Comparison of ENCODE assay signal across 23 cellular contexts in the genomic region with DNA sequence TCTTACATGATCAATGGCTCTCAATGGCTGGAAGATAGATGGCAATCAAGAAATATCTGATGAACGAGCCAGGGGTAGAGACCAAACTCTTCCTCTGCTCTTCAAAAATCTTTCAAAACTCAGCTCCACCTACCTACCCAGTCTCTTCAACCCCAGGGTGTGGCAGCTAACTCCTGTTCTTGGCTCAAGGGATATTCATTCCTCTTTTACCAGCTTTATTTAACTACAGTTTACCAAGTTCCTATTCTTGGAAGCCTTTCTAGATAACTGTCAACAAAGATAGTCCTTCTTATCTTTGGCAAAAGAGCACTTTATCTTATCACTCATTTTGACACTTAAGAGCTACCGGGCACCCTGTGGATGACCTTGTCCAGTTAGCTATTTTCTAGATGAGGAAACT. TPM values are rescaled to one million over a fixed set of nuclear protein-coding genes. Genes with fewer than 3 reads are reported as not detected.
A peak's percentile ranks its signal among the peaks of the same experiment; 100 is the strongest.
DNase-seq lines count a peak whose midpoint lies in the region; ATAC-seq and TF ChIP-seq lines count a peak whose summit lies in the region.
"Had no signal": no experiment of that assay in that cellular context is flagged by ENCODE, and none has a peak within 500 bp of the region (broad histone marks: within the 10 kb centered on the region; RNA-seq: fewer than 3 reads in every experiment).

No MANE protein-coding gene starts in this region.

- TF ChIP-seq CTCF in Caco-2 (IDR thresholded peaks at IDR 0.05; ENCODE audit: insufficient read depth in 1 of 2, low read depth in 1 of 2, low read length in 1 of 2, severe bottlenecking in 1 of 2, unreplicated experiment in 1 of 2) (no peak), endodermal cell (conservative IDR thresholded peaks at IDR 0.05) (no peak), mucosa of descending colon (IDR thresholded peaks at IDR 0.05) (no peak), Calu3 (IDR thresholded peaks at IDR 0.05; ENCODE audit: unreplicated experiment) (no peak), uterus (IDR thresholded peaks at IDR 0.05) (no peak)

- BruUV-seq in Caco-2 (replicated peaks; lab: Mats Ljungman, UMichigan) (no TSS peak), Calu3 (replicated peaks; lab: Mats Ljungman, UMichigan) (no TSS peak)

- no peak overlapping the region for H3K27ac ChIP-seq in CD4-positive, alpha-beta memory T cell (ENCODE audit: low read depth, low read length)
- H3K27ac ChIP-seq in endodermal cell (ENCODE audit: low read depth, low read length) (no peak overlapping the region), uterus (no peak overlapping the region)
- H3K27ac ChIP-seq: GM23248 had no signal

- H3K4me1 Mint-ChIP-seq in CD4-positive, alpha-beta memory T cell: peaks cover 39 to 60% (median 52%) of the 10 kb centered on the region in 4 donors
- peaks cover 60% of the 10 kb centered on the region for H3K4me1 Mint-ChIP-seq in Caco-2 (ENCODE audit: low read depth, unreplicated experiment)
- peaks cover 50% of the 10 kb centered on the region for H3K4me1 Mint-ChIP-seq in endodermal cell
- peaks cover 10% of the 10 kb centered on the region for H3K4me1 Mint-ChIP-seq in Calu3 (ENCODE audit: low read depth, unreplicated experiment)
- H3K4me1 Mint-ChIP-seq in stimulated activated naive CD8-positive, alpha-beta T cell treated with anti-CD3 and anti-CD28 coated beads, Interleukin-15, amount 100 ng/mL, for 72 hours: no peaks in the 10 kb centered on the region

- H3K9me3 ChIP-seq in CD4-positive, alpha-beta memory T cell (ENCODE audit: control insufficient read depth in 1 of 2, low read length in 2 of 2): no peaks in the 10 kb centered on the region
- H3K9me3 ChIP-seq in Caco-2 (no peaks in the 10 kb centered on the region), endodermal cell (ENCODE audit: control insufficient read depth, low read length) (peaks cover under 1% of the 10 kb centered on the region), mucosa of descending colon (no peaks in the 10 kb centered on the region), uterus (no peaks in the 10 kb centered on the region)
- H3K9me3 ChIP-seq: BE2C, HAP-1 had no signal

- no peaks in the 10 kb centered on the region for H3K36me3 ChIP-seq in CD4-positive, alpha-beta memory T cell (ENCODE audit: insufficient read depth, low read length)
- 0 out of 2 replicates have a peak, but pooled peaks cover 2% of the 10 kb centered on the region for H3K36me3 ChIP-seq in Caco-2 (ENCODE audit: control insufficient read depth, insufficient read depth, low read length)
- H3K36me3 ChIP-seq in endodermal cell (ENCODE audit: control insufficient read depth, insufficient read depth, low read length): peaks cover 15% of the 10 kb centered on the region
- H3K36me3 ChIP-seq in mucosa of descending colon (ENCODE audit: low read depth): no peaks in the 10 kb centered on the region
- no peaks in the 10 kb centered on the region for H3K36me3 ChIP-seq in uterus
- H3K36me3 ChIP-seq: BE2C, HAP-1 had no signal

- POLR2A ChIA-PET in CD4-positive, alpha-beta memory T cell (lab: Charles Lee; ENCODE audit: partially characterized antibody): interaction anchor here (1.1 to 2.5 kb wide), 3 partner anchors 17 to 30 kb away, joined by 3 to 19 read pairs (median 4); no protein-coding TSS in a partner anchor
- POLR2A ChIA-PET in Caco-2 (lab: Charles Lee): interaction anchor here (0.7 kb wide), 1 partner anchor 27 kb away, joined by 3 read pairs; no protein-coding TSS in a partner anchor

- DNase-seq in CD4-positive, alpha-beta memory T cell: no peak
- peak; percentile 83 to 84 for DNase-seq in Caco-2
- no peak for DNase-seq in endodermal cell
- no peak for DNase-seq in mucosa of descending colon
- DNase-seq in islet precursor cell: no peak
- DNase-seq in Calu3: no peak
- no peak for DNase-seq in stimulated activated naive CD8-positive, alpha-beta T cell treated with anti-CD3 and anti-CD28 coated beads, Interleukin-15, amount 100 ng/mL, for 72 hours
- no peak for DNase-seq in uterus
- DNase-seq: ACHN; BE2C; C1 segment of cervical spinal cord; CD4-positive, alpha-beta T cell; DMS 273 treated with DMSO at 0.1 percent for 48 hours; DMS53; DND-41; EL; GM23248; KBM-7 had no signal

- H3K36me3 Mint-ChIP-seq in CD4-positive, alpha-beta memory T cell: peaks cover 18 to 20% of the 10 kb centered on the region in 2 donors
- peaks cover 56% of the 10 kb centered on the region for H3K36me3 Mint-ChIP-seq in Caco-2 (ENCODE audit: insufficient read depth, unreplicated experiment)
- H3K36me3 Mint-ChIP-seq in endodermal cell (ENCODE audit: low read depth): peaks cover 8% of the 10 kb centered on the region
- no peaks in the 10 kb centered on the region for H3K36me3 Mint-ChIP-seq in Calu3 (ENCODE audit: insufficient read depth, unreplicated experiment)

- H3K4me3 Mint-ChIP-seq in CD4-positive, alpha-beta memory T cell: peak overlapping the region in 1 of 8 donors; percentile 31
- H3K4me3 Mint-ChIP-seq in Caco-2 (ENCODE audit: unreplicated experiment) (peak overlapping the region; percentile 30), endodermal cell (peak overlapping the region; percentile 20), Calu3 (ENCODE audit: low read depth, unreplicated experiment) (no peak overlapping the region)
- no peak overlapping the region for H3K4me3 Mint-ChIP-seq in stimulated activated naive CD8-positive, alpha-beta T cell treated with anti-CD3 and anti-CD28 coated beads, Interleukin-15, amount 100 ng/mL, for 72 hours
- H3K4me3 Mint-ChIP-seq: CD4-positive, alpha-beta T cell; IgD-negative memory B cell had no signal

- peak overlapping the region in 5 of 7 donors; percentile 9 to 77 (median 52) for H3K27ac Mint-ChIP-seq in CD4-positive, alpha-beta memory T cell
- H3K27ac Mint-ChIP-seq in Caco-2 (ENCODE audit: unreplicated experiment): peak overlapping the region; percentile 23
- no peak overlapping the region for H3K27ac Mint-ChIP-seq in endodermal cell
- H3K27ac Mint-ChIP-seq in Calu3 (ENCODE audit: unreplicated experiment): no peak overlapping the region
- H3K27ac Mint-ChIP-seq in stimulated activated naive CD8-positive, alpha-beta T cell treated with anti-CD3 and anti-CD28 coated beads, Interleukin-15, amount 100 ng/mL, for 72 hours: no peak overlapping the region
- H3K27ac Mint-ChIP-seq: CD4-positive, alpha-beta T cell had no signal

- WGBS in endodermal cell (ENCODE audit: insufficient coverage in 1 of 2, insufficient read length in 1 of 2), 2 experiments: 41 to 83% methylated on average over 1 to 2 of the region's 2 CpGs

- H3K9ac ChIP-seq in endodermal cell (ENCODE audit: extremely low read depth, low read length, poor library complexity, severe bottlenecking): no peak overlapping the region
- H3K9ac ChIP-seq: GM23248 had no signal

- peaks cover 0 to 8% (median 0%) of the 10 kb centered on the region in 8 donors for H3K9me3 Mint-ChIP-seq in CD4-positive, alpha-beta memory T cell
- no peaks in the 10 kb centered on the region for H3K9me3 Mint-ChIP-seq in Caco-2 (ENCODE audit: unreplicated experiment)
- H3K9me3 Mint-ChIP-seq in endodermal cell: no peaks in the 10 kb centered on the region
- H3K9me3 Mint-ChIP-seq in Calu3 (ENCODE audit: low read depth, unreplicated experiment): no peaks in the 10 kb centered on the region
- H3K9me3 Mint-ChIP-seq in stimulated activated naive CD8-positive, alpha-beta T cell treated with anti-CD3 and anti-CD28 coated beads, Interleukin-15, amount 100 ng/mL, for 72 hours: no peaks in the 10 kb centered on the region
- H3K9me3 Mint-ChIP-seq: CD4-positive, alpha-beta T cell; IgD-negative memory B cell had no signal

- no peak overlapping the region for H3K4me3 ChIP-seq in CD4-positive, alpha-beta memory T cell (ENCODE audit: low read length in 2 of 2)
- H3K4me3 ChIP-seq in Caco-2 (ENCODE audit: low read depth, low read length): no peak overlapping the region
- no peak overlapping the region for H3K4me3 ChIP-seq in endodermal cell (ENCODE audit: low read length)
- H3K4me3 ChIP-seq in mucosa of descending colon: no peak overlapping the region
- no peak overlapping the region for H3K4me3 ChIP-seq in uterus
- H3K4me3 ChIP-seq: GM12878, GM23248, HAP-1 had no signal

- intact Hi-C loops in CD4-positive, alpha-beta memory T cell (cut with micrococcal nuclease): no loop called here
- intact Hi-C loops in Caco-2 (cut with micrococcal nuclease; ENCODE audit: unreplicated experiment) (loop anchor here (1.0 to 2.0 kb wide), 10 partner anchors 8 to 433 kb away; a partner anchor contains a TSS), mucosa of descending colon (cut with DNase I, micrococcal nuclease) (no loop called here), Calu3 (cut with micrococcal nuclease; ENCODE audit: unreplicated experiment) (no loop called here), uterus (cut with DNase I; ENCODE audit: low total_unique reads) (no loop called here)

- no peak for TF ChIP-seq POLR2A in uterus (IDR thresholded peaks at IDR 0.05)

- CTCF ChIA-PET in CD4-positive, alpha-beta memory T cell (lab: Charles Lee; ENCODE audit: partially characterized antibody): interaction anchor here (1.0 to 1.5 kb wide), 2 partner anchors 11 to 18 kb away, joined by 3 to 4 read pairs; no protein-coding TSS in a partner anchor
- CTCF ChIA-PET in Caco-2 (lab: Charles Lee) (interaction anchor here (0.9 to 2.3 kb wide), 8 partner anchors 17 to 54 kb away, joined by 3 to 22 read pairs (median 5); no protein-coding TSS in a partner anchor), Calu3 (lab: Charles Lee) (no interaction called here)

- H3K27me3 Mint-ChIP-seq in CD4-positive, alpha-beta memory T cell: no peaks in the 10 kb centered on the region
- no peaks in the 10 kb centered on the region for H3K27me3 Mint-ChIP-seq in Caco-2 (ENCODE audit: insufficient read depth, unreplicated experiment)
- no peaks in the 10 kb centered on the region for H3K27me3 Mint-ChIP-seq in endodermal cell (ENCODE audit: insufficient read depth)
- H3K27me3 Mint-ChIP-seq in Calu3 (ENCODE audit: unreplicated experiment): no peaks in the 10 kb centered on the region
- peaks cover 11% of the 10 kb centered on the region for H3K27me3 Mint-ChIP-seq in stimulated activated naive CD8-positive, alpha-beta T cell treated with anti-CD3 and anti-CD28 coated beads, Interleukin-15, amount 100 ng/mL, for 72 hours
- H3K27me3 Mint-ChIP-seq: CD4-positive, alpha-beta T cell; IgD-negative memory B cell had no signal

- H3K27me3 ChIP-seq in CD4-positive, alpha-beta memory T cell (ENCODE audit: insufficient read depth, low read length): no peaks in the 10 kb centered on the region
- H3K27me3 ChIP-seq in Caco-2 (replicated peaks; ENCODE audit: control insufficient read depth, insufficient read depth, low read length) (no peaks in the 10 kb centered on the region), endodermal cell (ENCODE audit: control insufficient read depth, insufficient read depth, low read length, poor library complexity, severe bottlenecking) (no peaks in the 10 kb centered on the region), uterus (no peaks in the 10 kb centered on the region)
- H3K27me3 ChIP-seq: BE2C had no signal

- ATAC-seq in mucosa of descending colon: peak; percentile 20
- no peak for ATAC-seq in stimulated activated naive CD8-positive, alpha-beta T cell treated with anti-CD3 and anti-CD28 coated beads, Interleukin-15, amount 100 ng/mL, for 72 hours
- ATAC-seq: GM12878, HepG2 had no signal

- H3K4me1 ChIP-seq in CD4-positive, alpha-beta memory T cell (ENCODE audit: insufficient read depth, low read length): peaks cover 21% of the 10 kb centered on the region
- H3K4me1 ChIP-seq in Caco-2: peaks cover 58% of the 10 kb centered on the region
- H3K4me1 ChIP-seq in endodermal cell (ENCODE audit: control insufficient read depth, insufficient read depth, low read length): peaks cover 21% of the 10 kb centered on the region
- H3K4me1 ChIP-seq in mucosa of descending colon (ENCODE audit: low read depth): peaks cover 15% of the 10 kb centered on the region
- H3K4me1 ChIP-seq in uterus: no peaks in the 10 kb centered on the region
- H3K4me1 ChIP-seq: BE2C had no signal

RNA-seq across cellular contexts. Expression of a gene that starts 36.3 kb away (rescaled TPM):
- total RNA-seq in CD4-positive, alpha-beta memory T cell: 100 to 1,000 TPM; 131 to 132 TPM
- 10 to 100 TPM; 20.9 to 29.0 TPM for polyA plus RNA-seq in CD4-positive, alpha-beta memory T cell
- total RNA-seq in Caco-2 (2022) (95.5 and 104 TPM in 2 replicates), endodermal cell (10 to 100 TPM; 74.1 to 87.3 TPM), mucosa of descending colon (10 to 100 TPM; 21.4 to 36.8 (median 21.9) TPM), Calu3 (2022) (2.8 and 3.2 TPM in 2 replicates), uterus (10 to 100 TPM; 45.6 to 84.7 (median 66.8) TPM)
- polyA plus RNA-seq in endodermal cell (2013, experiment 1 of 2): 83.9 TPM
- 76.5 TPM for polyA plus RNA-seq in endodermal cell (2013, experiment 2 of 2)
- total RNA-seq: G401, HepG2 had no signal
- polyA plus RNA-seq: HepG2 had no signal

Comparison
In these comparisons a context has a peak if more than half of its experiments do, and no peak if none do; other contexts are left out.
1. DNase-seq: peak in Caco-2 (2 of 2); none in CD4-positive, alpha-beta memory T cell (0 of 5), endodermal cell (single experiment), mucosa of descending colon (0 of 3), islet precursor cell (single experiment), Calu3 (single experiment), stimulated activated naive CD8-positive, alpha-beta T cell treated with anti-CD3 and anti-CD28 coated beads, Interleukin-15, amount 100 ng/mL, for 72 hours (0 of 2) and uterus (0 of 2).
2. H3K27ac Mint-ChIP-seq: peak in CD4-positive, alpha-beta memory T cell (5 of 7) and Caco-2 (single experiment); none in endodermal cell (single experiment), Calu3 (single experiment) and stimulated activated naive CD8-positive, alpha-beta T cell treated with anti-CD3 and anti-CD28 coated beads, Interleukin-15, amount 100 ng/mL, for 72 hours (0 of 2).
3. H3K4me3 Mint-ChIP-seq: peak in Caco-2 (single experiment) and endodermal cell (single experiment); none in Calu3 (single experiment) and stimulated activated naive CD8-positive, alpha-beta T cell treated with anti-CD3 and anti-CD28 coated beads, Interleukin-15, amount 100 ng/mL, for 72 hours (0 of 2).